34 cellular contexts compared by ENCODE assay signal in the genomic region with DNA sequence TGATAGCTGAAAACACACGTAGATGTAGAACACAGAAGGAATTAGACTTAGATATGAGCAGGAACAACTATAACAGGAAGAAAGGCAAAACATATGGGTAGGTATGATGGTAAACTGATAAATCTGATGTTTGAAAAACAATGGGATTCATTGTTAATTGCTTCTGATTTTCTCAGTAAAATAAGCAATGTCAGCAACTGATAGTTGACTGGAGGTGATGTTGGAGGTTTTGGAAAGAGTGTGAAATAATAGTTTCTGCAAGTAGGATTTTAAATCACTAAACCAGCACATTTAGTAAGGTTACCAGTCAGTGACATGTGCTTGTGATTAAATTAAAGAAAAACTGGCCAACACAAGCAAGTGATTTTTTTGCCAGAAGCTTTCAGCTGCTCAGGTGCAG.
"Had no signal": no experiment of that assay in that cellular context is flagged by ENCODE, and none has a peak within 500 bp of the region (broad histone marks: within the 10 kb centered on the region; RNA-seq: fewer than 3 reads in every experiment).

No MANE protein-coding gene starts in this region.

- H3K36me3 ChIP-seq: MG63 had no signal

- H3K4me3 ChIP-seq: MG63 had no signal

- H3K27me3 ChIP-seq: MG63 had no signal

- H3K9me3 ChIP-seq: MG63 had no signal

- DNase-seq: Karpas-422, Kasumi-1, MG63, MM.1S, MV-4-11, NCI-H1048, NCI-H1092, NCI-H1092 treated with DMSO at 0.1 percent for 48 hours, NCI-H1105, NCI-H1105 treated with DMSO at 0.1 percent for 48 hours, NCI-H1417, NCI-H1417 treated with DMSO at 0.1 percent for 48 hours, NCI-H1436, NCI-H1436 treated with DMSO at 0.1 percent for 48 hours, NCI-H146, NCI-H1694, NCI-H1694 treated with DMSO at 0.1 percent for 48 hours, NCI-H187, NCI-H187 treated with DMSO at 0.1 percent for 48 hours, NCI-H1930, NCI-H2029, NCI-H2029 treated with DMSO at 0.1 percent for 48 hours, NCI-H2081, NCI-H2081 treated with DMSO at 0.1 percent for 48 hours, NCI-H2107, NCI-H2171, NCI-H2171 treated with DMSO at 0.1 percent for 48 hours, NCI-H2227 treated with DMSO at 0.1 percent for 48 hours, NCI-H226, NCI-H345, NCI-H446, NCI-H446 treated with DMSO at 0.1 percent for 48 hours, NCI-H510A, NCI-H510A treated with DMSO at 0.1 percent for 48 hours had no signal
